In genomic region chr1:57086141-57086540, GRCh38 we compare ENCODE assay signal across 23 cellular contexts.
"Had no signal": no experiment of that assay in that cellular context is flagged by ENCODE, and none has a peak within 500 bp of the region (broad histone marks: within the 10 kb centered on the region; RNA-seq: fewer than 3 reads in every experiment).

No MANE protein-coding gene starts in this region.

- H3K36me3 ChIP-seq: esophagus squamous epithelium, gastrocnemius medialis, prostate gland, right atrium auricular region, upper lobe of left lung had no signal

- H3K9me3 Mint-ChIP-seq: brain; endodermal cell; mesothelial cell of epicardium; naive thymus-derived CD8-positive, alpha-beta T cell had no signal

- H3K36me3 Mint-ChIP-seq: activated naive CD4-positive, alpha-beta T cell treated with anti-CD3 and anti-CD28 coated beads, Interleukin-2, amount 50 U/mL, for 72 hours; brain; mesothelial cell of epicardium; naive thymus-derived CD8-positive, alpha-beta T cell had no signal

- H3K27me3 Mint-ChIP-seq: brain had no signal

- ATAC-seq: activated naive CD4-positive, alpha-beta T cell treated with anti-CD3 and anti-CD28 coated beads, Interleukin-2, amount 50 U/mL, for 72 hours; gastrocnemius medialis; left ventricle myocardium superior; naive thymus-derived CD8-positive, alpha-beta T cell; stimulated activated naive CD8-positive, alpha-beta T cell treated with anti-CD3 and anti-CD28 coated beads, Interleukin-15, Interleukin-2, amounts not matched to agents 100 U/mL and 50 U/mL, for 24 hours had no signal

- DNase-seq: activated CD4-positive, alpha-beta T cell treated with anti-CD3 and anti-CD28 coated beads, Interleukin-2, amount 50 U/mL, for 1 hour; activated CD4-positive, CD25-positive, alpha-beta regulatory T cell treated with anti-CD3 and anti-CD28 coated beads, Interleukin-2, amount 50 U/mL, for 72 hours; activated T-cell treated with anti-CD3 and anti-CD28 coated beads, Interleukin-2, amount 50 U/mL, for 1 hour; aorta; central memory CD4-positive, alpha-beta T cell; endodermal cell; esophagus squamous epithelium; gastrocnemius medialis; head of caudate nucleus; left ventricle myocardium superior; mammary epithelial cell; naive thymus-derived CD8-positive, alpha-beta T cell; stimulated activated CD4-positive, alpha-beta T cell treated with anti-CD3 and anti-CD28 coated beads, Interleukin-4, amount 100 ng/mL, for 24 hours; stimulated activated naive CD8-positive, alpha-beta T cell treated with anti-CD3 and anti-CD28 coated beads, Interleukin-15, Interleukin-2, amounts not matched to agents 100 U/mL and 50 U/mL, for 24 hours; T-helper 2 cell; upper lobe of left lung had no signal

- H3K27ac ChIP-seq: esophagus squamous epithelium, gastrocnemius medialis, prostate gland, right atrium auricular region, upper lobe of left lung had no signal

- H3K27ac Mint-ChIP-seq: activated naive CD4-positive, alpha-beta T cell treated with anti-CD3 and anti-CD28 coated beads, Interleukin-2, amount 50 U/mL, for 72 hours; endodermal cell; mesothelial cell of epicardium; naive thymus-derived CD8-positive, alpha-beta T cell had no signal

- FAIRE-seq: islet of Langerhans had no signal

- H3K4me3 ChIP-seq: coronary artery, esophagus squamous epithelium, gastrocnemius medialis, prostate gland, right atrium auricular region, upper lobe of left lung had no signal

- H3K4me3 Mint-ChIP-seq: brain; endodermal cell; mesothelial cell of epicardium; naive thymus-derived CD8-positive, alpha-beta T cell had no signal

- H3K4me1 Mint-ChIP-seq: mesothelial cell of epicardium had no signal

- H3K4me1 ChIP-seq: prostate gland, upper lobe of left lung had no signal

- H3K9me3 ChIP-seq: esophagus squamous epithelium, gastrocnemius medialis, prostate gland, right atrium auricular region, upper lobe of left lung had no signal

- H3K27me3 ChIP-seq: esophagus squamous epithelium, gastrocnemius medialis, right atrium auricular region, upper lobe of left lung had no signal
